ENCODE assay signal across 27 cellular contexts in the genomic region with DNA sequence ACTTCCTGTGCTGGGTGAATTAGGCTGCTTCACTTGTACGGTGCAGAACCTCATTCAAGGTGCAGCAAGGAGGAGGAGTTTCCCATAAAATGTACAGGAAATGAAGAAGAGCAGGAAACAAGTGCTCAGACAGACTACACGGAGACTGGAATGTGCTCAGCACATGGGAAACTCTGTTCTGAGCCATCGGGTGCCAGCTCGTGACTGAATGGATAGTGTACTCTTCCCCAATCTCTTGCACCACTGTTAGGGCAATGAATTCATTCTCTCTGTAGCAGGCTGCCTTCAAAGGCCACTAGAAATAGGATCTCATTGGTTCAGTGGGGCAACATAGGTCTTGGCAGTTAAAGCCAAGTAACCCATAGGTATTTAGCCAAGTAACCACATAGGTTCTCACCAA.
"Had no signal": no experiment of that assay in that cellular context is flagged by ENCODE, and none has a peak within 500 bp of the region (broad histone marks: within the 10 kb centered on the region; RNA-seq: fewer than 3 reads in every experiment).

No MANE protein-coding gene starts in this region.

- H3K4me3 Mint-ChIP-seq: dendritic cell treated with granulocyte-macrophage colony-stimulating factor and Interleukin-4, amounts not matched to agents 40 ng/mL and 50 ng/mL, for 4 days; endodermal cell; natural killer cell; stimulated activated memory B cell treated with anti-CD40 and anti-IgM and Interleukin-4, amounts not matched to agents 10 μg/mL and 1 μg/mL and 100 μg/mL, for 72 hours had no signal

- H3K27me3 Mint-ChIP-seq: dendritic cell treated with granulocyte-macrophage colony-stimulating factor and Interleukin-4, amounts not matched to agents 40 ng/mL and 50 ng/mL, for 4 days; stimulated activated memory B cell treated with anti-CD40 and anti-IgM and Interleukin-4, amounts not matched to agents 10 μg/mL and 1 μg/mL and 100 μg/mL, for 72 hours had no signal

- H3K27me3 ChIP-seq: colonic mucosa, heart right ventricle, left lung, ovary, sigmoid colon, tibial nerve, upper lobe of right lung, uterus had no signal

- H3K9me3 Mint-ChIP-seq: dendritic cell treated with granulocyte-macrophage colony-stimulating factor and Interleukin-4, amounts not matched to agents 40 ng/mL and 50 ng/mL, for 4 days; endodermal cell; natural killer cell had no signal

- H3K4me1 Mint-ChIP-seq: stimulated activated memory B cell treated with anti-CD40 and anti-IgM and Interleukin-4, amounts not matched to agents 10 μg/mL and 1 μg/mL and 100 μg/mL, for 72 hours had no signal

- H3K4me3 ChIP-seq: colonic mucosa, heart right ventricle, left lung, ovary, psoas muscle, sigmoid colon, thoracic aorta, tibial nerve, upper lobe of right lung, uterus had no signal

- H3K4me1 ChIP-seq: colonic mucosa, left lung, psoas muscle, sigmoid colon had no signal

- H3K36me3 ChIP-seq: colonic mucosa, heart right ventricle, left lung, ovary, sigmoid colon, thoracic aorta, tibial nerve, upper lobe of right lung, uterus had no signal

- DNase-seq: colonic mucosa; effector CD8-positive, alpha-beta T cell; endodermal cell; foreskin melanocyte; glutamatergic neuron; heart right ventricle; hippocampal formation; left cardiac atrium; left lung; natural killer cell; occipital lobe; ovary; posterior cingulate gyrus; psoas muscle; right cardiac atrium; sigmoid colon; stimulated activated CD4-positive, alpha-beta T cell treated with anti-CD3 and anti-CD28 coated beads, Interleukin-4, amount 100 ng/mL, for 4 hours; stimulated activated naive CD8-positive, alpha-beta T cell treated with anti-CD3 and anti-CD28 coated beads, Interleukin-15, Interleukin-2, amounts not matched to agents 100 U/mL and 50 U/mL, for 24 hours; substantia nigra; upper lobe of right lung; uterus had no signal

- ATAC-seq: esophagus mucosa; heart right ventricle; left cardiac atrium; left lung; natural killer cell; psoas muscle; right cardiac atrium; stimulated activated memory B cell treated with anti-CD40 and anti-IgM and Interleukin-4, amounts not matched to agents 10 μg/mL and 1 μg/mL and 100 μg/mL, for 72 hours; stimulated activated naive CD8-positive, alpha-beta T cell treated with anti-CD3 and anti-CD28 coated beads, Interleukin-15, Interleukin-2, amounts not matched to agents 100 U/mL and 50 U/mL, for 24 hours; upper lobe of right lung had no signal

- H3K27ac ChIP-seq: colonic mucosa, epithelial cell of prostate, heart right ventricle, left lung, ovary, psoas muscle, sigmoid colon, thoracic aorta, tibial nerve, upper lobe of right lung, uterus had no signal

- H3K27ac Mint-ChIP-seq: dendritic cell treated with granulocyte-macrophage colony-stimulating factor and Interleukin-4, amounts not matched to agents 40 ng/mL and 50 ng/mL, for 4 days; endodermal cell; natural killer cell; stimulated activated memory B cell treated with anti-CD40 and anti-IgM and Interleukin-4, amounts not matched to agents 10 μg/mL and 1 μg/mL and 100 μg/mL, for 72 hours had no signal

- H3K9me3 ChIP-seq: colonic mucosa, heart right ventricle, left lung, ovary, psoas muscle, sigmoid colon, thoracic aorta, tibial nerve, upper lobe of right lung, uterus had no signal

- H3K36me3 Mint-ChIP-seq: natural killer cell; stimulated activated memory B cell treated with anti-CD40 and anti-IgM and Interleukin-4, amounts not matched to agents 10 μg/mL and 1 μg/mL and 100 μg/mL, for 72 hours had no signal
